1 cellular context compared by ENCODE assay signal in the genomic region with DNA sequence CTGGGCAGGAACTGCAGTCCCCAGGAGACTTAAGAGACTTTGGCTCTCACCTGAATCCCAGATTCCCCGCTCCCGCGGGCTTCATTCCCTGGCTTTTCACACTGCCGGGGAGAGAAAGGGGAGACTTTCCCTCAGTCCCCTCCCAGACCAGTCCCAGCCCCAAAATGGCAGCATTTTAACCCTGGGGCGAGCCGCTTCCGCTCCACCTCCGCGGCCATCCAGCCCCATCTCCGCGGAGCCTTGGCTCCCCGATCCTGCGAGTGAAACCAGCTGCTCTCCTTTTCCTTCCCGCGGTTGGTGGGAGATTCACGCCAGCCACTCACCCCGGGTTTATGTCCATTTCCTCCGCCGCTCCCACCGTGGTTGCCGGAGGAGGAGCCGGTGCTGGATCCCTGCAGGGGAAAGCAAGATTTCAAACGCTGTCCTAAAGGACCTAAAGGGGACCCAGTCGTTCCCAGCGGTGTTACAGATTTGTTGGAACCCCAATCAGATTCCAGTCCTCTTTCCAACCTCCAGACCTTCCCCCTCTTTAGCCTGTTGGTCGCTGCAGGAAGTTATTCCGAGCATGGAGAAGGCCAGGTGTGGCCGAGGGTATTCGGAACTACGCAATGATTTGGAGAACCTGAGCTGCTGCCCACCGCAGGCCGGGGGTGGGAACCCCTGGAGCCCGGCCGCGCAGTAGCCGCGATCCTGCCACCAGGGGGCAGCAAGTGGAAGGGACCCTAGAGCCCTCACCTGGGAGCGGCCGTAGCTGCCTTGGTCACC.
TF ChIP-seq lines count a peak whose summit lies in the region.

No MANE protein-coding gene starts in this region.

TF ChIP-seq in HCT116, 20 proteins besides CTCF, POLR2A, EP300 and RAD21 (continued from another document):
- TF ChIP-seq, protein P1, sequence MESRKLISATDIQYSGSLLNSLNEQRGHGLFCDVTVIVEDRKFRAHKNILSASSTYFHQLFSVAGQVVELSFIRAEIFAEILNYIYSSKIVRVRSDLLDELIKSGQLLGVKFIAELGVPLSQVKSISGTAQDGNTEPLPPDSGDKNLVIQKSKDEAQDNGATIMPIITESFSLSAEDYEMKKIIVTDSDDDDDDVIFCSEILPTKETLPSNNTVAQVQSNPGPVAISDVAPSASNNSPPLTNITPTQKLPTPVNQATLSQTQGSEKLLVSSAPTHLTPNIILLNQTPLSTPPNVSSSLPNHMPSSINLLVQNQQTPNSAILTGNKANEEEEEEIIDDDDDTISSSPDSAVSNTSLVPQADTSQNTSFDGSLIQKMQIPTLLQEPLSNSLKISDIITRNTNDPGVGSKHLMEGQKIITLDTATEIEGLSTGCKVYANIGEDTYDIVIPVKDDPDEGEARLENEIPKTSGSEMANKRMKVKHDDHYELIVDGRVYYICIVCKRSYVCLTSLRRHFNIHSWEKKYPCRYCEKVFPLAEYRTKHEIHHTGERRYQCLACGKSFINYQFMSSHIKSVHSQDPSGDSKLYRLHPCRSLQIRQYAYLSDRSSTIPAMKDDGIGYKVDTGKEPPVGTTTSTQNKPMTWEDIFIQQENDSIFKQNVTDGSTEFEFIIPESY (IDR thresholded peaks at IDR 0.05; ENCODE audit: extremely low read depth, insufficient replicate concordance, low read length) = no peak
- TF ChIP-seq FOSL1 (IDR thresholded peaks at IDR 0.05; ENCODE audit: low read depth) (no peak), CBX3 (IDR thresholded peaks at IDR 0.05; ENCODE audit: low read depth) (no peak), SRF (IDR thresholded peaks at IDR 0.05; ENCODE audit: low read depth) (no peak), ZFX (IDR thresholded peaks at IDR 0.05) (peak; percentile 45; the same call in 1 of the 2 replicates)
